ENCODE assay signal across 17 cellular contexts in the genomic region with DNA sequence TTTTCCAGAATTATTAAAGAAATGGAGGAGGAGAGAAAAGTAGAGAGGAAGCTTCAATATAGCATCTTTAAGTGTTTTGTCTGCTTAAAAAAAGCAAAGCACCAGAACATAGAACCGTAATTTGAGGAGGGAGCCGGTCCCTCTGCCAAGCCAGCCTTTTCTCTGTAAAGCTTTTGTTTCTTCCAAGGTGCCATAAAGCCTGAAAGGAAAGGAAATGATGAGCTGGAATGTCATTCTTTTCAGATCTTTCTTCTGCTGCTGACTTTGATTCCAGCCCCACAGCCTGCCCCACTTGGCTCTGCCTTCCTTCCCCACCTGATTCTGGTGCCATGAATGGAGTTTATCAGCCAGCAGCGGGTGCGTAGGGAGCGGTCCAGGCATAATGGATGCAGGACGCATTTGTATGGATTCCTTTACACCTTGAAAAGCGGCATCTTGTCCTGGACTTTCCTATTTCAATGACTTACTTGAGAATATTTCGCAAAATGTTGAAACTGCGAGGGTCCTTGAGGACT.
"Had no signal": no experiment of that assay in that cellular context is flagged by ENCODE, and none has a peak within 500 bp of the region (broad histone marks: within the 10 kb centered on the region; RNA-seq: fewer than 3 reads in every experiment).

No MANE protein-coding gene starts in this region.

- DNase-seq: activated CD4-positive, alpha-beta T cell treated with anti-CD3 and anti-CD28 coated beads for 1 hour; activated CD4-positive, alpha-beta T cell treated with anti-CD3 and anti-CD28 coated beads, Interleukin-2, amount 50 U/mL, for 4 hours; activated naive CD4-positive, alpha-beta T cell; activated naive CD8-positive, alpha-beta T cell treated with anti-CD3 and anti-CD28 coated beads, Interleukin-2, amount 50 U/mL, for 24 hours; activated T-cell treated with anti-CD3 and anti-CD28 coated beads for 4 hours; mucosa of descending colon; naive thymus-derived CD4-positive, alpha-beta T cell; T-cell; T1000; upper lobe of right lung had no signal

- H3K36me3 ChIP-seq: ascending aorta, breast epithelium, neutrophil, thoracic aorta, upper lobe of right lung had no signal

- H3K4me1 ChIP-seq: ascending aorta, breast epithelium, parathyroid adenoma, upper lobe of right lung had no signal

- H3K4me3 ChIP-seq: ascending aorta, breast epithelium, mucosa of descending colon, SK-N-MC, thoracic aorta, upper lobe of right lung had no signal

- ATAC-seq: activated naive CD8-positive, alpha-beta T cell treated with anti-CD3 and anti-CD28 coated beads, Interleukin-2, amount 50 U/mL, for 24 hours; mucosa of descending colon; naive thymus-derived CD4-positive, alpha-beta T cell; T-cell; upper lobe of right lung had no signal

- H3K27me3 ChIP-seq: ascending aorta, breast epithelium had no signal

- H3K27ac ChIP-seq: ascending aorta, epithelial cell of prostate, neutrophil, parathyroid adenoma, SK-N-MC, thoracic aorta, upper lobe of right lung had no signal

- H3K9ac ChIP-seq: parathyroid adenoma had no signal

- H3K9me3 ChIP-seq: ascending aorta, breast epithelium, mucosa of descending colon, neutrophil, thoracic aorta, upper lobe of right lung had no signal
